21 cellular contexts compared by ENCODE assay signal in the genomic region with DNA sequence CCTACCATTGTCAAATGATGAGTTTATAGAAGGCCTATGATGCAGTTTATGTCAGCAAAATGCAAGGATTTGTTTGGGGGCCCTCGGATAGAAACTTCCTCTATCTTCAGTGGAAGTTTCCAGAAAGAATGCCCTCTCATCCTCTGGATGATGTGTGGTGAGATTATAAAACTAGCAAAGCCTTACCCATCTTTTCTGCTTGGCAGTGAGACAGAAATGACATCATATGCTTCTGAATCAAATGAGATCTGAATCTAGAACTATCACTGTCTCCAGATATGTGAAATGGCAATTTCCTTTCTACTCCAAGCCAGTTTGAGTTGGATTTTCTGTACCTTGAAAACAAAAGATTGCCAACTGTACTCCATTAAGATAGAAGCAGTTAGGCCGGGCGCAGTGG.
"Had no signal": no experiment of that assay in that cellular context is flagged by ENCODE, and none has a peak within 500 bp of the region (broad histone marks: within the 10 kb centered on the region; RNA-seq: fewer than 3 reads in every experiment).

No MANE protein-coding gene starts in this region.

- H3K36me3 ChIP-seq: esophagus muscularis mucosa, heart left ventricle, ovary, right atrium auricular region, sigmoid colon, thoracic aorta, transverse colon had no signal

- H3K4me1 ChIP-seq: esophagus muscularis mucosa, right atrium auricular region had no signal

- DNase-seq: effector memory CD8-positive, alpha-beta T cell; heart left ventricle; hippocampal formation; kidney glomerular epithelial cell; mammary epithelial cell; naive thymus-derived CD8-positive, alpha-beta T cell; ovary; sigmoid colon; stimulated activated CD4-positive, alpha-beta T cell treated with anti-CD3 and anti-CD28 coated beads, Interleukin-2, amount 100 ng/mL, for 24 hours; stimulated activated CD4-positive, alpha-beta T cell treated with anti-CD3 and anti-CD28 coated beads, Interleukin-4, amount 100 ng/mL, for 4 hours; stimulated activated naive B cell treated with anti-CD40 and anti-IgM and Interleukin-4, amounts not matched to agents 10 μg/mL and 1 μg/mL and 100 μg/mL, for 72 hours; stimulated activated naive CD8-positive, alpha-beta T cell treated with anti-CD3 and anti-CD28 coated beads, Interleukin-15, amount 100 ng/mL, for 72 hours; transverse colon had no signal

- H3K4me3 ChIP-seq: esophagus muscularis mucosa, heart left ventricle, ovary, right atrium auricular region, sigmoid colon, skin epidermis, thoracic aorta, transverse colon had no signal

- H3K27me3 ChIP-seq: esophagus muscularis mucosa, heart left ventricle, ovary, right atrium auricular region, sigmoid colon, transverse colon had no signal

- H3K9me3 ChIP-seq: esophagus muscularis mucosa, heart left ventricle, ovary, right atrium auricular region, sigmoid colon, thoracic aorta, transverse colon had no signal

- H3K27ac ChIP-seq: epithelial cell of prostate, esophagus muscularis mucosa, heart left ventricle, ovary, right atrium auricular region, sigmoid colon, skin epidermis, thoracic aorta, transverse colon had no signal

- FAIRE-seq: colon, frontal cortex, islet of Langerhans had no signal
